26 cellular contexts compared by ENCODE assay signal in genomic region chr1:145784409-145784808, GRCh38. TPM values are rescaled to one million over a fixed set of nuclear protein-coding genes. Genes with fewer than 3 reads are reported as not detected.
DNase-seq lines count a peak whose midpoint lies in the region; ATAC-seq, FAIRE-seq and TF ChIP-seq lines count a peak whose summit lies in the region.
"Had no signal": no experiment of that assay in that cellular context is flagged by ENCODE, and none has a peak within 500 bp of the region (broad histone marks: within the 10 kb centered on the region; RNA-seq: fewer than 3 reads in every experiment).

No MANE protein-coding gene starts in this region.

- TF ChIP-seq EP300 in gastroesophageal sphincter (IDR thresholded peaks at IDR 0.05) (no peak), ovary (IDR thresholded peaks at IDR 0.05) (no peak)

- peak in 1 of 2 donors; percentile 40 for TF ChIP-seq POLR2A in gastroesophageal sphincter (IDR thresholded peaks at IDR 0.05)
- TF ChIP-seq POLR2A in ovary (IDR thresholded peaks at IDR 0.05) = no peak
- no peak for TF ChIP-seq POLR2A in vagina (IDR thresholded peaks at IDR 0.05)
- no peak for TF ChIP-seq POLR2A in breast epithelium (IDR thresholded peaks at IDR 0.05)

- peak overlapping the region; percentile 2 for H3K27ac Mint-ChIP-seq in astrocyte (ENCODE audit: unreplicated experiment)
- H3K27ac Mint-ChIP-seq: activated B cell treated with CpG ODN at 0.5 μM for 24 hours; activated CD4-positive, alpha-beta memory T cell treated with anti-CD3 and anti-CD28 coated beads, Interleukin-2, amount 10 ng/mL, durations not matched to agents 7 days and 5 days; endodermal cell had no signal

- no TSS peak for BruUV-seq in A673 (replicated peaks; lab: Mats Ljungman, UMichigan)

- peak overlapping the region; percentile 38 for H3K27ac ChIP-seq in astrocyte (ENCODE audit: low read depth, low read length)
- H3K27ac ChIP-seq in gastroesophageal sphincter = peak overlapping the region; percentile 65 to 85 (median 78)
- H3K27ac ChIP-seq in ovary = no peak overlapping the region
- H3K27ac ChIP-seq in vagina = peak overlapping the region; percentile 42
- no peak overlapping the region for H3K27ac ChIP-seq in A673 (ENCODE audit: low read depth, low read length, poor library complexity, severe bottlenecking)
- no peak overlapping the region for H3K27ac ChIP-seq in breast epithelium
- H3K27ac ChIP-seq: adrenal gland, neutrophil, SK-N-MC had no signal

- WGBS in gastroesophageal sphincter (ENCODE audit: low coverage in 1 of 2), 2 donors = 62 to 67% methylated on average over 2 to 3 of the region's 3 CpGs
- WGBS in ovary, 3 donors = 62 to 67% (median 65%) methylated on average over 3 of the region's 3 CpGs

- no peaks in the 10 kb centered on the region for H3K9me3 Mint-ChIP-seq in astrocyte (ENCODE audit: unreplicated experiment)
- H3K9me3 Mint-ChIP-seq: activated B cell treated with CpG ODN at 0.5 μM for 24 hours; activated CD4-positive, alpha-beta memory T cell treated with anti-CD3 and anti-CD28 coated beads, Interleukin-2, amount 10 ng/mL, durations not matched to agents 7 days and 5 days; CD8-positive, alpha-beta memory T cell; endodermal cell had no signal

- H4K20me1 ChIP-seq in astrocyte (ENCODE audit: insufficient read depth, low read length) = peaks cover 3% of the 10 kb centered on the region

- peaks cover 39% of the 10 kb centered on the region for H3K4me1 Mint-ChIP-seq in astrocyte (ENCODE audit: low read depth, unreplicated experiment)
- H3K4me1 Mint-ChIP-seq: activated B cell treated with CpG ODN at 0.5 μM for 24 hours had no signal

- H3K36me3 ChIP-seq in astrocyte (ENCODE audit: insufficient read depth, low read length) (peaks cover 5% of the 10 kb centered on the region), gastroesophageal sphincter (peaks cover 0 to 33% of the 10 kb centered on the region in 2 donors), ovary (no peaks in the 10 kb centered on the region), vagina (no peaks in the 10 kb centered on the region), A673 (ENCODE audit: insufficient read depth, low read length, poor library complexity, severe bottlenecking) (no peaks in the 10 kb centered on the region), breast epithelium (no peaks in the 10 kb centered on the region)

- H3K9me3 ChIP-seq in astrocyte (ENCODE audit: insufficient read depth, low read depth, low read length) (no peaks in the 10 kb centered on the region), gastroesophageal sphincter (no peaks in the 10 kb centered on the region), ovary (no peaks in the 10 kb centered on the region), vagina (no peaks in the 10 kb centered on the region), A673 (ENCODE audit: low read depth, low read length, poor library complexity, severe bottlenecking) (no peaks in the 10 kb centered on the region), breast epithelium (no peaks in the 10 kb centered on the region)
- H3K9me3 ChIP-seq: adrenal gland, neutrophil had no signal

- H3K4me3 Mint-ChIP-seq in astrocyte (ENCODE audit: unreplicated experiment) = peak overlapping the region; percentile 52
- H3K4me3 Mint-ChIP-seq: activated B cell treated with CpG ODN at 0.5 μM for 24 hours; activated CD4-positive, alpha-beta memory T cell treated with anti-CD3 and anti-CD28 coated beads, Interleukin-2, amount 10 ng/mL, durations not matched to agents 7 days and 5 days; CD8-positive, alpha-beta memory T cell; endodermal cell had no signal

- H3K27me3 ChIP-seq in astrocyte (ENCODE audit: insufficient read depth, low read length) (no peaks in the 10 kb centered on the region), gastroesophageal sphincter (no peaks in the 10 kb centered on the region), ovary (no peaks in the 10 kb centered on the region), vagina (no peaks in the 10 kb centered on the region), A673 (replicated peaks; ENCODE audit: insufficient read depth, low read depth, low read length, poor library complexity) (no peaks in the 10 kb centered on the region), breast epithelium (no peaks in the 10 kb centered on the region)
- H3K27me3 ChIP-seq: adrenal gland, neutrophil had no signal

- peaks cover 25% of the 10 kb centered on the region for H3K4me1 ChIP-seq in astrocyte (ENCODE audit: insufficient read depth, low read length)
- H3K4me1 ChIP-seq in gastroesophageal sphincter = peaks cover 0 to 50% (median 5%) of the 10 kb centered on the region in 3 donors
- H3K4me1 ChIP-seq in ovary (ENCODE audit: insufficient read depth) = no peaks in the 10 kb centered on the region
- peaks cover 12% of the 10 kb centered on the region for H3K4me1 ChIP-seq in vagina
- no peaks in the 10 kb centered on the region for H3K4me1 ChIP-seq in A673 (ENCODE audit: insufficient read depth, low read length, poor library complexity, severe bottlenecking)
- no peaks in the 10 kb centered on the region for H3K4me1 ChIP-seq in breast epithelium

- peak; percentile 41 for DNase-seq in astrocyte (ENCODE audit: low read depth)
- no peak for DNase-seq in ovary
- no peak for DNase-seq in vagina (ENCODE audit: extremely low spot score in 2 of 2)
- DNase-seq in foreskin fibroblast = no peak
- no peak for DNase-seq in A673 (ENCODE audit: low spot score)
- no peak for DNase-seq in breast epithelium (ENCODE audit: low spot score in 2 of 2)
- DNase-seq: activated B cell treated with CpG ODN at 0.5 μM for 24 hours; activated CD4-positive, alpha-beta memory T cell treated with anti-CD3 and anti-CD28 coated beads, Interleukin-2, amount 10 ng/mL, durations not matched to agents 7 days and 5 days; activated T-cell treated with anti-CD3 and anti-CD28 coated beads, Interleukin-2, amount 50 U/mL, for 1 hour; adrenal gland; CD8-positive, alpha-beta memory T cell; DMS79 treated with DMSO at 0.1 percent for 48 hours; endodermal cell; GOT3; head of caudate nucleus; Kasumi-1; NCI-H1048; NCI-H2081; NCI-H446 treated with DMSO at 0.1 percent for 48 hours; retina; stimulated activated CD4-positive, alpha-beta T cell treated with anti-CD3 and anti-CD28 coated beads, Interleukin-15, amount 100 ng/mL, for 24 hours had no signal

- H3K4me3 ChIP-seq in astrocyte (ENCODE audit: insufficient read depth, low read depth, low read length) (peak overlapping the region; percentile 18), gastroesophageal sphincter (peak overlapping the region; percentile 23 to 49), ovary (peak overlapping the region; percentile 23), vagina (no peak overlapping the region), foreskin fibroblast (ENCODE audit: low read depth in 1 of 2, low read length in 2 of 2) (no peak overlapping the region), A673 (ENCODE audit: low read depth, low read length, poor library complexity, severe bottlenecking) (no peak overlapping the region), breast epithelium (no peak overlapping the region)
- H3K4me3 ChIP-seq: adrenal gland, SK-N-MC had no signal

- CTCF ChIA-PET in A673 (lab: Charles Lee) = no interaction called here

- H3K36me3 Mint-ChIP-seq in astrocyte (ENCODE audit: low read depth, unreplicated experiment) = peaks cover 5% of the 10 kb centered on the region

- FAIRE-seq in astrocyte (lab: Jason Lieb, UNC) = no peak
- FAIRE-seq: RCC 7860 had no signal

- POLR2A ChIA-PET in A673 (lab: Charles Lee; ENCODE audit: low non-redundant PET) = no interaction called here

- ATAC-seq in gastroesophageal sphincter = no peak
- ATAC-seq: left lobe of liver had no signal

- peak overlapping the region; percentile 26 for H3K4me2 ChIP-seq in astrocyte (ENCODE audit: low read length)

- no peak overlapping the region for H2AFZ ChIP-seq in astrocyte (ENCODE audit: low read depth, low read length)

- H3K79me2 ChIP-seq in astrocyte (ENCODE audit: insufficient read depth, low read length) = peaks cover 17% of the 10 kb centered on the region

- no peaks in the 10 kb centered on the region for H3K27me3 Mint-ChIP-seq in astrocyte (ENCODE audit: low read depth, unreplicated experiment)
- H3K27me3 Mint-ChIP-seq: activated B cell treated with CpG ODN at 0.5 μM for 24 hours; activated CD4-positive, alpha-beta memory T cell treated with anti-CD3 and anti-CD28 coated beads, Interleukin-2, amount 10 ng/mL, durations not matched to agents 7 days and 5 days; CD8-positive, alpha-beta memory T cell had no signal

- peak overlapping the region; percentile 20 for H3K9ac ChIP-seq in astrocyte (ENCODE audit: low read length)

- TF ChIP-seq CTCF in astrocyte (IDR thresholded peaks at IDR 0.05; ENCODE audit: insufficient read depth, low read depth, low read length) = no peak
- TF ChIP-seq CTCF in gastroesophageal sphincter (IDR thresholded peaks at IDR 0.05) = no peak
- no peak for TF ChIP-seq CTCF in ovary (IDR thresholded peaks at IDR 0.05)
- no peak for TF ChIP-seq CTCF in vagina (IDR thresholded peaks at IDR 0.05)
- TF ChIP-seq CTCF in foreskin fibroblast (IDR thresholded peaks at IDR 0.05; ENCODE audit: low read depth, low read length) = no peak
- TF ChIP-seq CTCF in A673 (conservative IDR thresholded peaks at IDR 0.05; ENCODE audit: low read depth, low read length) = no peak
- TF ChIP-seq CTCF in breast epithelium (IDR thresholded peaks at IDR 0.05) = no peak

- intact Hi-C loops in ovary (cut with DNase I) (no loop called here), vagina (cut with DNase I) (no loop called here), A673 (cut with micrococcal nuclease; ENCODE audit: unreplicated experiment) (no loop called here), breast epithelium (cut with DNase I; ENCODE audit: low total_unique reads) (no loop called here)

RNA-seq across cellular contexts. Expression of gene RNF115, which starts 39.5 kb away (rescaled TPM):
- 15.2 and 15.3 TPM in 2 replicates for total RNA-seq in astrocyte
- total RNA-seq in gastroesophageal sphincter = 10 to 100 TPM; 34.3 to 54.9 (median 39.9) TPM
- total RNA-seq in ovary = 10 to 100 TPM in 6 of 7 donors, 1 to 10 TPM in 1; 9.9 to 15.5 (median 12.2) TPM
- 10 to 100 TPM in 1 of 2 donors, 1 to 10 TPM in 1; 7.8 to 27.9 TPM for polyA plus RNA-seq in ovary
- total RNA-seq in vagina = 16.2 TPM
- 15.3 and 18.0 TPM in 2 replicates for total RNA-seq in A673 (2021)
- total RNA-seq in breast epithelium = 10 to 100 TPM; 24.3 to 28.2 (median 26.1) TPM

RNA-seq across cellular contexts. Expression of gene POLR3C, which starts 39.6 kb away (rescaled TPM):
- total RNA-seq in astrocyte (39.0 and 43.3 TPM in 2 replicates), gastroesophageal sphincter (10 to 100 TPM; 24.8 to 37.7 (median 29.9) TPM), ovary (10 to 100 TPM; 25.8 to 32.5 (median 27.0) TPM), vagina (34.6 TPM), A673 (2021) (49.6 and 50.3 TPM in 2 replicates), breast epithelium (10 to 100 TPM; 40.5 to 50.3 (median 40.6) TPM)
- polyA plus RNA-seq in ovary = 10 to 100 TPM; 21.1 to 41.9 TPM

Comparison
In these comparisons a context has a peak if more than half of its experiments do, and no peak if none do; other contexts are left out.
1. H3K27ac ChIP-seq: peak in astrocyte (single experiment), gastroesophageal sphincter (4 of 4) and vagina (single experiment); none in ovary (0 of 2), A673 (single experiment) and breast epithelium (0 of 2).
2. H3K4me3 ChIP-seq: peak in astrocyte (single experiment), gastroesophageal sphincter (2 of 2) and ovary (single experiment); none in vagina (0 of 2), foreskin fibroblast (0 of 2), A673 (single experiment) and breast epithelium (0 of 3).